In genomic region chr19:10896851-10897526, GRCh38 we compare ENCODE assay signal across 11 cellular contexts. TPM values are rescaled to one million over a fixed set of nuclear protein-coding genes. Genes with fewer than 3 reads are reported as not detected.
DNase-seq lines count a peak whose midpoint lies in the region; ATAC-seq and TF ChIP-seq lines count a peak whose summit lies in the region.
"Had no signal": no experiment of that assay in that cellular context is flagged by ENCODE, and none has a peak within 500 bp of the region (broad histone marks: within the 10 kb centered on the region; RNA-seq: fewer than 3 reads in every experiment).

No MANE protein-coding gene starts in this region.

- no peaks in the 10 kb centered on the region for H3K27me3 ChIP-seq in vagina

- intact Hi-C loops in activated T-helper 2 cell treated with anti-CD3 and anti-CD28 coated beads, Interferon-gamma antibody, Interleukin-2, Interleukin-4, amounts not matched to agents 10 μg/mL and 5 μg/mL and 100 μg/mL, durations not matched to agents 14 hours and 24 hours and 36 hours (cut with micrococcal nuclease) = no loop called here
- intact Hi-C loops in vagina (cut with DNase I) = no loop called here

- H3K27ac Mint-ChIP-seq in activated T-helper 2 cell treated with anti-CD3 and anti-CD28 coated beads, Interferon-gamma antibody, Interleukin-2, Interleukin-4, amounts not matched to agents 10 μg/mL and 5 μg/mL and 100 μg/mL, durations not matched to agents 14 hours and 24 hours and 36 hours = peak overlapping the region; percentile 18
- H3K27ac Mint-ChIP-seq in nephron progenitor cell = peak overlapping the region; percentile 94

- H3K4me1 ChIP-seq in vagina = peaks cover 74% of the 10 kb centered on the region

- DNase-seq in DMS 273 (lab: John Stamatoyannopoulos, UW; ENCODE audit: unreplicated experiment) (peak; percentile 73), DMS 273 treated with DMSO at 0.1 percent for 48 hours (lab: John Stamatoyannopoulos, UW) (no peak), NCI-H2081 treated with DMSO at 0.1 percent for 48 hours (lab: John Stamatoyannopoulos, UW) (peak; percentile 36), nephron progenitor cell (no peak), vagina (ENCODE audit: extremely low spot score in 2 of 2) (no peak)
- no peak for DNase-seq in activated T-helper 2 cell treated with anti-CD3 and anti-CD28 coated beads, Interferon-gamma antibody, Interleukin-2, Interleukin-4, amounts not matched to agents 10 μg/mL and 5 μg/mL and 100 μg/mL, durations not matched to agents 14 hours and 24 hours and 36 hours (ENCODE audit: low spot score)
- no peak for DNase-seq in stimulated activated CD4-positive, alpha-beta T cell treated with anti-CD3 and anti-CD28 coated beads, Interleukin-15, amount 100 ng/mL, for 24 hours
- DNase-seq: naive B cell had no signal

- H3K9me3 ChIP-seq in vagina = no peaks in the 10 kb centered on the region

- H3K27ac ChIP-seq in vagina = no peak overlapping the region

- no peaks in the 10 kb centered on the region for H3K27me3 Mint-ChIP-seq in activated T-helper 2 cell treated with anti-CD3 and anti-CD28 coated beads, Interferon-gamma antibody, Interleukin-2, Interleukin-4, amounts not matched to agents 10 μg/mL and 5 μg/mL and 100 μg/mL, durations not matched to agents 14 hours and 24 hours and 36 hours (ENCODE audit: low read depth)
- no peaks in the 10 kb centered on the region for H3K27me3 Mint-ChIP-seq in nephron progenitor cell (ENCODE audit: low read depth, poor library complexity)
- H3K27me3 Mint-ChIP-seq: naive B cell had no signal

- TF ChIP-seq POLR2A in vagina (IDR thresholded peaks at IDR 0.05) = no peak

- H3K9me3 Mint-ChIP-seq in activated T-helper 2 cell treated with anti-CD3 and anti-CD28 coated beads, Interferon-gamma antibody, Interleukin-2, Interleukin-4, amounts not matched to agents 10 μg/mL and 5 μg/mL and 100 μg/mL, durations not matched to agents 14 hours and 24 hours and 36 hours = no peaks in the 10 kb centered on the region
- peaks cover 4% of the 10 kb centered on the region for H3K9me3 Mint-ChIP-seq in nephron progenitor cell
- H3K9me3 Mint-ChIP-seq: naive B cell had no signal

- ATAC-seq in GM19467 (IDR thresholded peaks at IDR 0.05; ENCODE audit: unreplicated experiment) = no peak
- ATAC-seq: GM12878 had no signal

- H3K36me3 Mint-ChIP-seq in activated T-helper 2 cell treated with anti-CD3 and anti-CD28 coated beads, Interferon-gamma antibody, Interleukin-2, Interleukin-4, amounts not matched to agents 10 μg/mL and 5 μg/mL and 100 μg/mL, durations not matched to agents 14 hours and 24 hours and 36 hours (ENCODE audit: low read depth) = no peaks in the 10 kb centered on the region
- peaks cover 14% of the 10 kb centered on the region for H3K36me3 Mint-ChIP-seq in nephron progenitor cell (ENCODE audit: low read depth)
- H3K36me3 Mint-ChIP-seq: naive B cell had no signal

- no peaks in the 10 kb centered on the region for H3K36me3 ChIP-seq in vagina

- H3K4me3 ChIP-seq in vagina = no peak overlapping the region
- H3K4me3 ChIP-seq: GM12878 had no signal

- peaks cover 8% of the 10 kb centered on the region for H3K4me1 Mint-ChIP-seq in activated T-helper 2 cell treated with anti-CD3 and anti-CD28 coated beads, Interferon-gamma antibody, Interleukin-2, Interleukin-4, amounts not matched to agents 10 μg/mL and 5 μg/mL and 100 μg/mL, durations not matched to agents 14 hours and 24 hours and 36 hours (ENCODE audit: low read depth)
- peaks cover 44% of the 10 kb centered on the region for H3K4me1 Mint-ChIP-seq in nephron progenitor cell

- TF ChIP-seq CTCF in nephron progenitor cell (IDR thresholded peaks at IDR 0.05) = no peak
- TF ChIP-seq CTCF in vagina (IDR thresholded peaks at IDR 0.05) = no peak

- H3K4me3 Mint-ChIP-seq in activated T-helper 2 cell treated with anti-CD3 and anti-CD28 coated beads, Interferon-gamma antibody, Interleukin-2, Interleukin-4, amounts not matched to agents 10 μg/mL and 5 μg/mL and 100 μg/mL, durations not matched to agents 14 hours and 24 hours and 36 hours (ENCODE audit: low read depth) = no peak overlapping the region
- H3K4me3 Mint-ChIP-seq in nephron progenitor cell = no peak overlapping the region
- H3K4me3 Mint-ChIP-seq: naive B cell had no signal

RNA-seq across cellular contexts. Expression of gene CARM1, which starts 25.6 kb away (rescaled TPM):
- total RNA-seq in activated T-helper 2 cell treated with anti-CD3 and anti-CD28 coated beads, Interferon-gamma antibody, Interleukin-2, Interleukin-4, amounts not matched to agents 10 μg/mL and 5 μg/mL and 100 μg/mL, durations not matched to agents 14 hours and 24 hours and 36 hours = 87.5 and 89.3 TPM in 2 replicates
- total RNA-seq in vagina = 28.2 TPM

RNA-seq across cellular contexts. Expression of gene YIPF2, which starts 31.4 kb away (rescaled TPM):
- total RNA-seq in activated T-helper 2 cell treated with anti-CD3 and anti-CD28 coated beads, Interferon-gamma antibody, Interleukin-2, Interleukin-4, amounts not matched to agents 10 μg/mL and 5 μg/mL and 100 μg/mL, durations not matched to agents 14 hours and 24 hours and 36 hours = 25.0 and 25.9 TPM in 2 replicates
- total RNA-seq in vagina = 42.7 TPM

RNA-seq across cellular contexts. Expression of gene TIMM29, which starts 31.6 kb away (rescaled TPM):
- 18.8 and 19.0 TPM in 2 replicates for total RNA-seq in activated T-helper 2 cell treated with anti-CD3 and anti-CD28 coated beads, Interferon-gamma antibody, Interleukin-2, Interleukin-4, amounts not matched to agents 10 μg/mL and 5 μg/mL and 100 μg/mL, durations not matched to agents 14 hours and 24 hours and 36 hours
- 21.9 TPM for total RNA-seq in vagina

RNA-seq across cellular contexts. Expression of gene C19orf38, which starts 48.8 kb away (rescaled TPM):
- 3.9 and 4.3 TPM in 2 replicates for total RNA-seq in activated T-helper 2 cell treated with anti-CD3 and anti-CD28 coated beads, Interferon-gamma antibody, Interleukin-2, Interleukin-4, amounts not matched to agents 10 μg/mL and 5 μg/mL and 100 μg/mL, durations not matched to agents 14 hours and 24 hours and 36 hours
- total RNA-seq in vagina = 2.5 TPM
- total RNA-seq: glomerular endothelial cell had no signal

Comparison
In these comparisons a context has a peak if more than half of its experiments do, and no peak if none do; other contexts are left out.
1. DNase-seq: peak in DMS 273 (single experiment) and NCI-H2081 treated with DMSO at 0.1 percent for 48 hours (single experiment); none in DMS 273 treated with DMSO at 0.1 percent for 48 hours (single experiment), activated T-helper 2 cell treated with anti-CD3 and anti-CD28 coated beads, Interferon-gamma antibody, Interleukin-2, Interleukin-4, amounts not matched to agents 10 μg/mL and 5 μg/mL and 100 μg/mL, durations not matched to agents 14 hours and 24 hours and 36 hours (single experiment), nephron progenitor cell (single experiment), stimulated activated CD4-positive, alpha-beta T cell treated with anti-CD3 and anti-CD28 coated beads, Interleukin-15, amount 100 ng/mL, for 24 hours (single experiment) and vagina (0 of 2).